In the genomic region with DNA sequence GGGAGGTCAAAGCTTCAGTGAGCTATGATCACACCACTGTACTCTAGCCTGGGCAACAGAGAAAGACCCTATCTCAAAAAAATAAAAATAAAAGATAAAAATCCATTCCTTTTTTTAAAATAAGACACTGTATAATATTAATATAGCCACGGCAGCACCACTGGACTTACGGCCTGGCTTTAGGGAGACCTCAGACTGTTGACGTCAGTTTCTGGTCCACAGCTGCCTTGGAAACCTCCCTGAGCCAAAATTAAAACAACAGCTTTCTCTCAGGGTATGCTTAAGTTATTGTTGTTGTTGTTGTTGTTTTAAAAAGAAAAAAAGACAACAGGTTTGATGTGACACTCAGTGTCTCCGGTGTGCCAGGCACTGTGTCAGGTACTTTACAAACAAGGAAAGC, we compare ENCODE assay signal across 16 cellular contexts. TPM values are rescaled to one million over a fixed set of nuclear protein-coding genes. Genes with fewer than 3 reads are reported as not detected.
DNase-seq lines count a peak whose midpoint lies in the region; ATAC-seq and TF ChIP-seq lines count a peak whose summit lies in the region.
"Had no signal": no experiment of that assay in that cellular context is flagged by ENCODE, and none has a peak within 500 bp of the region (broad histone marks: within the 10 kb centered on the region; RNA-seq: fewer than 3 reads in every experiment).

No MANE protein-coding gene starts in this region.

- H3K79me2 ChIP-seq in GM23248 (ENCODE audit: insufficient read depth) (peaks cover 99% of the 10 kb centered on the region), smooth muscle cell (ENCODE audit: low read depth) (peaks cover 94% of the 10 kb centered on the region)

- H3K27ac ChIP-seq in GM23248 (peak overlapping the region; percentile 90; the same call in 1 of the 2 replicates), right cardiac atrium (ENCODE audit: low read length) (peak overlapping the region; percentile 33), smooth muscle cell (ENCODE audit: low read depth) (peak overlapping the region; percentile 34)
- H3K27ac ChIP-seq: parathyroid adenoma had no signal

- no peak for TF ChIP-seq CTCF in brain (conservative IDR thresholded peaks at IDR 0.05)
- TF ChIP-seq CTCF in smooth muscle cell (IDR thresholded peaks at IDR 0.05; ENCODE audit: borderline replicate concordance, insufficient read depth, poor library complexity, severe bottlenecking) = no peak

- H4K20me1 ChIP-seq in GM23248 (ENCODE audit: insufficient read depth) (no peaks in the 10 kb centered on the region), smooth muscle cell (ENCODE audit: low read depth) (peaks cover 96% of the 10 kb centered on the region)

- no peaks in the 10 kb centered on the region for H3K27me3 Mint-ChIP-seq in brain
- H3K27me3 Mint-ChIP-seq: activated CD4-positive, alpha-beta T cell treated with anti-CD3 and anti-CD28 coated beads, Interleukin-2, amount 10 ng/mL, durations not matched to agents 7 days and 5 days had no signal

- H3K27ac Mint-ChIP-seq in brain = peak overlapping the region in 4 of 5 experiments; percentile 14 to 92 (median 84)
- H3K27ac Mint-ChIP-seq: activated CD4-positive, alpha-beta T cell treated with anti-CD3 and anti-CD28 coated beads, Interleukin-2, amount 10 ng/mL, durations not matched to agents 7 days and 5 days had no signal

- H2AFZ ChIP-seq in GM23248 (no peak overlapping the region), smooth muscle cell (ENCODE audit: low read depth) (no peak overlapping the region)
- H2AFZ ChIP-seq: parathyroid adenoma had no signal

- no peaks in the 10 kb centered on the region for H3K36me3 ChIP-seq in GM23248 (ENCODE audit: low read depth)
- H3K36me3 ChIP-seq in smooth muscle cell (ENCODE audit: low read depth) = no peaks in the 10 kb centered on the region
- H3K36me3 ChIP-seq: BE2C had no signal

- H3K4me3 ChIP-seq in GM23248 = no peak overlapping the region
- H3K4me3 ChIP-seq in right cardiac atrium (ENCODE audit: low read length) = no peak overlapping the region
- no peak overlapping the region for H3K4me3 ChIP-seq in smooth muscle cell
- H3K4me3 ChIP-seq: lung had no signal

- WGBS in GM23248 (ENCODE audit: low coverage in 1 of 2, low lambda C conversion rate in 2 of 2, missing lambda C conversion rate in 2 of 2), 2 experiments = 51 to 57% methylated on average over 4 of the region's 4 CpGs
- WGBS in right cardiac atrium = 67% methylated on average over 4 of the region's 4 CpGs
- 95% methylated on average over 4 of the region's 4 CpGs for WGBS in smooth muscle cell (ENCODE audit: low lambda C conversion rate)

- peaks cover 98% of the 10 kb centered on the region for H3K4me1 Mint-ChIP-seq in brain

- no peaks in the 10 kb centered on the region for H3K27me3 ChIP-seq in GM23248 (replicated peaks; ENCODE audit: insufficient read depth)
- H3K27me3 ChIP-seq in right cardiac atrium (ENCODE audit: control insufficient read depth, insufficient read depth) = no peaks in the 10 kb centered on the region
- no peaks in the 10 kb centered on the region for H3K27me3 ChIP-seq in smooth muscle cell (ENCODE audit: low read depth)
- H3K27me3 ChIP-seq: BE2C, brain microvascular endothelial cell had no signal

- H3K9me2 ChIP-seq in GM23248 (ENCODE audit: insufficient read depth) = no peaks in the 10 kb centered on the region

- no peak overlapping the region for H3K4me2 ChIP-seq in GM23248 (ENCODE audit: unreplicated experiment)
- no peak overlapping the region for H3K4me2 ChIP-seq in smooth muscle cell

- no peaks in the 10 kb centered on the region for H3K9me3 ChIP-seq in GM23248 (ENCODE audit: low read depth)
- H3K9me3 ChIP-seq in right cardiac atrium (ENCODE audit: control insufficient read depth, low read length) = no peaks in the 10 kb centered on the region
- H3K9me3 ChIP-seq in smooth muscle cell (replicated peaks; ENCODE audit: low read depth) = no peaks in the 10 kb centered on the region
- H3K9me3 ChIP-seq: BE2C had no signal

- ATAC-seq in right cardiac atrium (peak; percentile 25 to 35), GM19397 (IDR thresholded peaks at IDR 0.05; ENCODE audit: unreplicated experiment) (no peak), HG03469 (IDR thresholded peaks at IDR 0.05; ENCODE audit: unreplicated experiment) (no peak)

- in situ Hi-C loops in GM23248 (cut with MboI) = no loop called here

- H3K4me3 Mint-ChIP-seq in brain = no peak overlapping the region
- H3K4me3 Mint-ChIP-seq: activated CD4-positive, alpha-beta T cell treated with anti-CD3 and anti-CD28 coated beads, Interleukin-2, amount 10 ng/mL, durations not matched to agents 7 days and 5 days had no signal

- no peaks in the 10 kb centered on the region for H3K9me3 Mint-ChIP-seq in brain
- H3K9me3 Mint-ChIP-seq: activated CD4-positive, alpha-beta T cell treated with anti-CD3 and anti-CD28 coated beads, Interleukin-2, amount 10 ng/mL, durations not matched to agents 7 days and 5 days had no signal

- DNase-seq in GM23248 (no peak), right cardiac atrium (no peak), smooth muscle cell (lab: John Stamatoyannopoulos, UW; ENCODE audit: unreplicated experiment) (no peak), NCI-H82 treated with DMSO at 0.1 percent for 48 hours (lab: John Stamatoyannopoulos, UW; ENCODE audit: unreplicated experiment) (no peak), cerebellar nuclear complex (lab: John Stamatoyannopoulos, UW) (no peak)
- DNase-seq: activated CD4-positive, alpha-beta T cell treated with anti-CD3 and anti-CD28 coated beads, Interleukin-2, amount 10 ng/mL, durations not matched to agents 7 days and 5 days; BE2C; brain microvascular endothelial cell; NCI-H1436; NCI-H524; stimulated activated CD8-positive, alpha-beta memory T cell treated with anti-CD3 and anti-CD28 coated beads, Interleukin-4, amount 100 ng/mL, for 48 hours had no signal

- intact Hi-C loops in right cardiac atrium (cut with DNase I) = no loop called here

- H3K36me3 Mint-ChIP-seq in brain = peaks cover 4% of the 10 kb centered on the region

- H3F3A ChIP-seq in GM23248 (ENCODE audit: insufficient read depth) (peaks cover 60% of the 10 kb centered on the region), smooth muscle cell (ENCODE audit: low read depth) (peaks cover 28% of the 10 kb centered on the region)

- H3K4me1 ChIP-seq in GM23248 (ENCODE audit: insufficient read depth) (peaks cover 84% of the 10 kb centered on the region), right cardiac atrium (ENCODE audit: control insufficient read depth, insufficient read depth, low read length) (peaks cover 25% of the 10 kb centered on the region), smooth muscle cell (ENCODE audit: low read depth) (peaks cover 23% of the 10 kb centered on the region)

- H3K9ac ChIP-seq in GM23248 (no peak overlapping the region), smooth muscle cell (ENCODE audit: low read depth) (no peak overlapping the region)
- H3K9ac ChIP-seq: parathyroid adenoma had no signal

RNA-seq across cellular contexts. Expression of a gene that starts 42.0 kb away (rescaled TPM):
- total RNA-seq in GM23248 (2014; rRNA removed; shearing (Covaris generic)) = 188 and 229 TPM in 2 replicates
- 494 and 506 TPM in 2 replicates for polyA plus RNA-seq in GM23248 (2016; fragmentation: Nextera tagmentation; extraction: Ambion mirVana)
- 495 TPM for polyA plus RNA-seq in brain (ENCODE audit: insufficient read depth, low read depth, low replicate concordance)
- 100 to 1,000 TPM; 226 to 255 (median 232) TPM for total RNA-seq in right cardiac atrium
- polyA plus RNA-seq in right cardiac atrium = 228 TPM
- total RNA-seq in smooth muscle cell = 205 and 209 TPM in 2 replicates
- polyA plus RNA-seq in smooth muscle cell = 405 TPM in 2 replicates

Comparison
In these comparisons a context has a peak if more than half of its experiments do, and no peak if none do; other contexts are left out.
1. H3K27ac ChIP-seq: peak in every context shown above with its lines; median percentile 90 in GM23248; 34 in smooth muscle cell; 33 in right cardiac atrium.
2. ATAC-seq: peak in right cardiac atrium (2 of 2); none in GM19397 (single experiment) and HG03469 (single experiment).